Comparison of ENCODE assay signal across 8 cellular contexts in the genomic region with DNA sequence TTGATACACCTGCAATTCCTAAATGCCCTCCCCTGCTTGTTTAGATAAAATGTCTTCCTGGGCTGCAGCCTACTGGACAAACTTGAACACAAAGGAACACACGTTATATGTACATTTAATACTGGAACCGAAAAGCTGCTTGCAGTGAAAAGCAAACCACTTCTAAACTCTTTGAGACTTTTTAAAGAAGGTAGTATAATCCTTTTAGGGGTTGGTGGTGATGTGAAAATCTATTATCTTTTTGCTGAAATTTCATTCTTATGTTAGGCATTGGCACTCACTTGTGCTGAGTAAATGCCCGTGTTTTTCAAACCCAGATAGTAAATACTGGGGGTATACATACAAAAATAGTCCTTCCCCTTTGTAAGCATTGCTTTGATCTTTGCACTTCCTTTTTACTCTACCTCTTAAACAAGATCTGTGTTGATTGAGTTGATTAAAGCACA. TPM values are rescaled to one million over a fixed set of nuclear protein-coding genes. Genes with fewer than 3 reads are reported as not detected.
A peak's percentile ranks its signal among the peaks of the same experiment; 100 is the strongest.
DNase-seq lines count a peak whose midpoint lies in the region; ATAC-seq and TF ChIP-seq lines count a peak whose summit lies in the region.

No MANE protein-coding gene starts in this region.

- no peaks in the 10 kb centered on the region for H3K9me2 ChIP-seq in OCI-LY7 (ENCODE audit: insufficient read depth, low read length)

- H3K4me3 ChIP-seq in OCI-LY7 (ENCODE audit: low read depth, low read length, poor library complexity, severe bottlenecking) (peak overlapping the region; percentile 97), epithelial cell of esophagus (ENCODE audit: low read length) (peak overlapping the region; percentile 81)

- peak overlapping the region; percentile 26; the same call in 1 of the 2 replicates for H2AFZ ChIP-seq in OCI-LY7 (ENCODE audit: low read length)

- H3K4me3 Mint-ChIP-seq in stimulated activated memory B cell treated with anti-CD40 and anti-IgM and Interleukin-4, amounts not matched to agents 10 μg/mL and 1 μg/mL and 100 μg/mL, for 72 hours, result peak overlapping the region; percentile 97

- H3K27ac ChIP-seq in OCI-LY7 (ENCODE audit: low read depth, low read length, poor library complexity, severe bottlenecking), result peak overlapping the region; percentile 77

- POLR2A ChIA-PET in OCI-LY7 (lab: Charles Lee), result interaction anchor here (0.7 to 1.5 kb wide), 7 partner anchors 8 to 1155 kb away, joined by 3 to 4 read pairs (median 3); a partner anchor contains a TSS

- H3K27ac Mint-ChIP-seq in stimulated activated memory B cell treated with anti-CD40 and anti-IgM and Interleukin-4, amounts not matched to agents 10 μg/mL and 1 μg/mL and 100 μg/mL, for 72 hours, result peak overlapping the region; percentile 98

- no peaks in the 10 kb centered on the region for H3K27me3 Mint-ChIP-seq in stimulated activated memory B cell treated with anti-CD40 and anti-IgM and Interleukin-4, amounts not matched to agents 10 μg/mL and 1 μg/mL and 100 μg/mL, for 72 hours

- H3K36me3 ChIP-seq in OCI-LY7 (ENCODE audit: insufficient read depth, low read length), result no peaks in the 10 kb centered on the region

- no peaks in the 10 kb centered on the region for H3K9me3 ChIP-seq in OCI-LY7 (ENCODE audit: low read length)

- peaks cover 48% of the 10 kb centered on the region for H3K4me1 Mint-ChIP-seq in stimulated activated memory B cell treated with anti-CD40 and anti-IgM and Interleukin-4, amounts not matched to agents 10 μg/mL and 1 μg/mL and 100 μg/mL, for 72 hours

- H3K4me2 ChIP-seq in OCI-LY7 (ENCODE audit: low read length), result peak overlapping the region; percentile 93

- BruUV-seq in OCI-LY7 (replicated peaks; lab: Mats Ljungman, UMichigan), result no TSS peak

- peaks cover 29% of the 10 kb centered on the region for H3K36me3 Mint-ChIP-seq in stimulated activated memory B cell treated with anti-CD40 and anti-IgM and Interleukin-4, amounts not matched to agents 10 μg/mL and 1 μg/mL and 100 μg/mL, for 72 hours

- H3K4me1 ChIP-seq in OCI-LY7 (ENCODE audit: insufficient read depth, low read length, poor library complexity, severe bottlenecking), result peaks cover 26% of the 10 kb centered on the region

- CTCF ChIA-PET in OCI-LY7 (lab: Charles Lee; ENCODE audit: unreplicated experiment), result no interaction called here

- no peaks in the 10 kb centered on the region for H3K9me3 Mint-ChIP-seq in stimulated activated memory B cell treated with anti-CD40 and anti-IgM and Interleukin-4, amounts not matched to agents 10 μg/mL and 1 μg/mL and 100 μg/mL, for 72 hours

- H4K20me1 ChIP-seq in OCI-LY7 (ENCODE audit: insufficient read depth, low read length), result peaks cover 15% of the 10 kb centered on the region; the same call in 1 of the 2 replicates

- ATAC-seq in stimulated activated memory B cell treated with anti-CD40 and anti-IgM and Interleukin-4, amounts not matched to agents 10 μg/mL and 1 μg/mL and 100 μg/mL, for 72 hours, result no peak
- ATAC-seq in GM21717 (IDR thresholded peaks at IDR 0.05; ENCODE audit: unreplicated experiment) (no peak), GM21423 (IDR thresholded peaks at IDR 0.05; ENCODE audit: unreplicated experiment) (no peak)

- DNase-seq in SIG-M5 treated with dmso at 0.1 percent for 504 hours (lab: John Stamatoyannopoulos, UW; ENCODE audit: unreplicated experiment), result peak; percentile 20
- no peak for DNase-seq in SIG-M5 (lab: John Stamatoyannopoulos, UW)
- peak; percentile 54 for DNase-seq in OCI-LY7 (ENCODE audit: low spot score)
- peak; percentile 22 for DNase-seq in epithelial cell of esophagus (ENCODE audit: low read depth)
- DNase-seq in iPS-NIHi7 (ENCODE audit: extremely low spot score), result no peak

- intact Hi-C loops in OCI-LY7 (cut with micrococcal nuclease; ENCODE audit: unreplicated experiment), result loop anchor here (2.0 to 10.0 kb wide), 5 partner anchors 159 to 691 kb away; a partner anchor contains a TSS

- no peak for TF ChIP-seq CTCF in OCI-LY7 (conservative IDR thresholded peaks at IDR 0.05; ENCODE audit: low read length)
- no peak for TF ChIP-seq CTCF in epithelial cell of esophagus (IDR thresholded peaks at IDR 0.05; ENCODE audit: insufficient read depth, low read depth, low read length, missing control alignments)

- peaks cover 62% of the 10 kb centered on the region for H3K79me2 ChIP-seq in OCI-LY7 (ENCODE audit: insufficient read depth, low read depth, low read length)

RNA-seq across cellular contexts. Expression of a gene that starts 2.2 kb away (rescaled TPM):
- 20.7 and 23.1 TPM in 2 replicates for total RNA-seq in OCI-LY7 (2014; rRNA removed; shearing (Covaris generic))
- 47.8 and 53.0 TPM in 2 replicates for total RNA-seq in OCI-LY7 (2022)

Comparison
In these comparisons a context has a peak if more than half of its experiments do, and no peak if none do; other contexts are left out.
1. DNase-seq: peak in SIG-M5 treated with dmso at 0.1 percent for 504 hours (single experiment), OCI-LY7 (single experiment) and epithelial cell of esophagus (single experiment); none in SIG-M5 (single experiment) and iPS-NIHi7 (single experiment).